ENCODE assay signal across 21 cellular contexts in genomic region chr13:109945206-109945960, GRCh38.
A peak's percentile ranks its signal among the peaks of the same experiment; 100 is the strongest.
DNase-seq lines count a peak whose midpoint lies in the region; ATAC-seq, FAIRE-seq and TF ChIP-seq lines count a peak whose summit lies in the region.
"Had no signal": no experiment of that assay in that cellular context is flagged by ENCODE, and none has a peak within 500 bp of the region (broad histone marks: within the 10 kb centered on the region; RNA-seq: fewer than 3 reads in every experiment).

No MANE protein-coding gene starts in this region.

- CTCF ChIA-PET in activated CD4-positive, alpha-beta T cell treated with anti-CD3 and anti-CD28 coated beads, Interleukin-2, amount 10 ng/mL, durations not matched to agents 7 days and 5 days (lab: Charles Lee), result no interaction called here

- no peaks in the 10 kb centered on the region for H3K27me3 ChIP-seq in adipocyte (replicated peaks; ENCODE audit: control insufficient read depth, insufficient read depth, low read length)
- H3K27me3 ChIP-seq: cardiac muscle cell, neutrophil, spleen, testis had no signal

- no peak overlapping the region for H3K9ac ChIP-seq in adipocyte (ENCODE audit: low read length)

- no peaks in the 10 kb centered on the region for H3K36me3 ChIP-seq in adipocyte (ENCODE audit: control insufficient read depth, insufficient read depth, low read length, severe bottlenecking)
- H3K36me3 ChIP-seq: cardiac muscle cell, neutrophil, spleen had no signal

- no peaks in the 10 kb centered on the region for H3K9me3 ChIP-seq in adipocyte (ENCODE audit: control insufficient read depth, low read length)
- H3K9me3 ChIP-seq: neutrophil, testis had no signal

- POLR2A ChIA-PET in activated CD4-positive, alpha-beta T cell treated with anti-CD3 and anti-CD28 coated beads, Interleukin-2, amount 10 ng/mL, durations not matched to agents 7 days and 5 days (lab: Charles Lee), result no interaction called here

- H3K4me3 ChIP-seq in adipocyte (ENCODE audit: low read length) (no peak overlapping the region), fibroblast of villous mesenchyme (ENCODE audit: low read depth, low read length) (no peak overlapping the region)
- H3K4me3 ChIP-seq: cardiac muscle cell, spleen, testis had no signal

- no peaks in the 10 kb centered on the region for H3K4me1 Mint-ChIP-seq in activated CD4-positive, alpha-beta T cell treated with anti-CD3 and anti-CD28 coated beads, Interleukin-2, amount 10 ng/mL, durations not matched to agents 24 days and 14 days
- no peaks in the 10 kb centered on the region for H3K4me1 Mint-ChIP-seq in activated CD4-positive, alpha-beta T cell treated with anti-CD3 and anti-CD28 coated beads, Interleukin-2, amount 10 ng/mL, durations not matched to agents 7 days and 5 days
- H3K4me1 Mint-ChIP-seq: activated T-helper 17 cell treated with anti-CD3 and anti-CD28 coated beads, Interleukin-2, amount 50 U/mL, for 72 hours; memory B cell had no signal

- H3K36me3 Mint-ChIP-seq in activated CD4-positive, alpha-beta T cell treated with anti-CD3 and anti-CD28 coated beads, Interleukin-2, amount 10 ng/mL, durations not matched to agents 24 days and 14 days (ENCODE audit: low read depth), result no peaks in the 10 kb centered on the region
- H3K36me3 Mint-ChIP-seq in activated CD4-positive, alpha-beta T cell treated with anti-CD3 and anti-CD28 coated beads, Interleukin-2, amount 10 ng/mL, durations not matched to agents 7 days and 5 days (ENCODE audit: low read depth), result no peaks in the 10 kb centered on the region
- H3K36me3 Mint-ChIP-seq: memory B cell had no signal

- intact Hi-C loops in activated CD4-positive, alpha-beta T cell treated with anti-CD3 and anti-CD28 coated beads, Interleukin-2, amount 10 ng/mL, durations not matched to agents 24 days and 14 days (cut with micrococcal nuclease), result no loop called here
- intact Hi-C loops in Right ventricle myocardium inferior (cut with DNase I), result no loop called here

- TF ChIP-seq CTCF in fibroblast of villous mesenchyme (IDR thresholded peaks at IDR 0.05; ENCODE audit: insufficient read depth, low read depth, low read length), result no peak

- DNase-seq in activated CD4-positive, alpha-beta T cell treated with anti-CD3 and anti-CD28 coated beads, Interleukin-2, amount 10 ng/mL, durations not matched to agents 24 days and 14 days, result peak; percentile 32
- DNase-seq in activated CD4-positive, alpha-beta T cell treated with anti-CD3 and anti-CD28 coated beads, Interleukin-2, amount 10 ng/mL, durations not matched to agents 7 days and 5 days, result no peak
- peak; percentile 28 for DNase-seq in adipocyte (ENCODE audit: low read depth)
- DNase-seq in fibroblast of villous mesenchyme (ENCODE audit: low read depth), result peak; percentile 80
- peak; percentile 36 for DNase-seq in urothelium cell line (ENCODE audit: low spot score)
- DNase-seq in Right ventricle myocardium inferior (ENCODE audit: missing footprints), result no peak
- no peak for DNase-seq in activated CD8-positive, alpha-beta memory T cell treated with anti-CD3 and anti-CD28 coated beads, Interleukin-2, amount 50 U/mL, for 4 hours
- DNase-seq: activated CD4-positive, alpha-beta T cell treated with anti-CD3 and anti-CD28 coated beads for 48 hours; Caco-2; NCI-H1105 treated with DMSO at 0.1 percent for 48 hours; NCI-H446; spleen; testis had no signal

- peaks cover 3% of the 10 kb centered on the region for H3K9me3 Mint-ChIP-seq in activated CD4-positive, alpha-beta T cell treated with anti-CD3 and anti-CD28 coated beads, Interleukin-2, amount 10 ng/mL, durations not matched to agents 24 days and 14 days
- no peaks in the 10 kb centered on the region for H3K9me3 Mint-ChIP-seq in activated CD4-positive, alpha-beta T cell treated with anti-CD3 and anti-CD28 coated beads, Interleukin-2, amount 10 ng/mL, durations not matched to agents 7 days and 5 days
- H3K9me3 Mint-ChIP-seq: activated T-helper 17 cell treated with anti-CD3 and anti-CD28 coated beads, Interleukin-2, amount 50 U/mL, for 72 hours; T-helper 1 cell treated with Interleukin-12 subunit alpha and Interleukin-12 subunit beta and Interleukin-4 antibody, amounts not matched to agents 30 μg/mL and 1 μg/mL, for 36 hours had no signal

- no peak for FAIRE-seq in urothelium cell line (lab: Jason Lieb, UNC)
- FAIRE-seq: endometrium, HepG2 had no signal

- H3K27ac Mint-ChIP-seq in activated CD4-positive, alpha-beta T cell treated with anti-CD3 and anti-CD28 coated beads, Interleukin-2, amount 10 ng/mL, durations not matched to agents 24 days and 14 days, result no peak overlapping the region
- no peak overlapping the region for H3K27ac Mint-ChIP-seq in activated CD4-positive, alpha-beta T cell treated with anti-CD3 and anti-CD28 coated beads, Interleukin-2, amount 10 ng/mL, durations not matched to agents 7 days and 5 days
- H3K27ac Mint-ChIP-seq: activated T-helper 17 cell treated with anti-CD3 and anti-CD28 coated beads, Interleukin-2, amount 50 U/mL, for 72 hours; memory B cell; T-helper 1 cell treated with Interleukin-12 subunit alpha and Interleukin-12 subunit beta and Interleukin-4 antibody, amounts not matched to agents 30 μg/mL and 1 μg/mL, for 36 hours had no signal

- H3K4me3 Mint-ChIP-seq in activated CD4-positive, alpha-beta T cell treated with anti-CD3 and anti-CD28 coated beads, Interleukin-2, amount 10 ng/mL, durations not matched to agents 24 days and 14 days, result no peak overlapping the region
- no peak overlapping the region for H3K4me3 Mint-ChIP-seq in activated CD4-positive, alpha-beta T cell treated with anti-CD3 and anti-CD28 coated beads, Interleukin-2, amount 10 ng/mL, durations not matched to agents 7 days and 5 days
- H3K4me3 Mint-ChIP-seq: activated T-helper 17 cell treated with anti-CD3 and anti-CD28 coated beads, Interleukin-2, amount 50 U/mL, for 72 hours; memory B cell; T-helper 1 cell treated with Interleukin-12 subunit alpha and Interleukin-12 subunit beta and Interleukin-4 antibody, amounts not matched to agents 30 μg/mL and 1 μg/mL, for 36 hours had no signal

- no peaks in the 10 kb centered on the region for H3K27me3 Mint-ChIP-seq in activated CD4-positive, alpha-beta T cell treated with anti-CD3 and anti-CD28 coated beads, Interleukin-2, amount 10 ng/mL, durations not matched to agents 24 days and 14 days
- no peaks in the 10 kb centered on the region for H3K27me3 Mint-ChIP-seq in activated CD4-positive, alpha-beta T cell treated with anti-CD3 and anti-CD28 coated beads, Interleukin-2, amount 10 ng/mL, durations not matched to agents 7 days and 5 days

- no peaks in the 10 kb centered on the region for H3K4me1 ChIP-seq in adipocyte (ENCODE audit: control insufficient read depth, insufficient read depth, low read length)
- H3K4me1 ChIP-seq: spleen, testis had no signal

- ATAC-seq in Right ventricle myocardium inferior, result no peak
- ATAC-seq in HG03280 (IDR thresholded peaks at IDR 0.05; ENCODE audit: unreplicated experiment), result no peak
- ATAC-seq: activated T-helper 17 cell treated with anti-CD3 and anti-CD28 coated beads, Interleukin-2, amount 50 U/mL, for 72 hours; HepG2 had no signal

Comparison
In these comparisons a context has a peak if more than half of its experiments do, and no peak if none do; other contexts are left out.
1. DNase-seq: peak in activated CD4-positive, alpha-beta T cell treated with anti-CD3 and anti-CD28 coated beads, Interleukin-2, amount 10 ng/mL, durations not matched to agents 24 days and 14 days (single experiment), adipocyte (single experiment), fibroblast of villous mesenchyme (single experiment) and urothelium cell line (single experiment); none in activated CD4-positive, alpha-beta T cell treated with anti-CD3 and anti-CD28 coated beads, Interleukin-2, amount 10 ng/mL, durations not matched to agents 7 days and 5 days (single experiment), Right ventricle myocardium inferior (single experiment) and activated CD8-positive, alpha-beta memory T cell treated with anti-CD3 and anti-CD28 coated beads, Interleukin-2, amount 50 U/mL, for 4 hours (single experiment).